ENCODE assay signal across 1 cellular context in genomic region chr13:60463787-60464186, GRCh38.
TF ChIP-seq lines count a peak whose summit lies in the region.

No MANE protein-coding gene starts in this region.

TF ChIP-seq in WTC11, 78 proteins besides CTCF, POLR2A, EP300 and RAD21 (continued from another document):
- TF ChIP-seq, protein P1, sequence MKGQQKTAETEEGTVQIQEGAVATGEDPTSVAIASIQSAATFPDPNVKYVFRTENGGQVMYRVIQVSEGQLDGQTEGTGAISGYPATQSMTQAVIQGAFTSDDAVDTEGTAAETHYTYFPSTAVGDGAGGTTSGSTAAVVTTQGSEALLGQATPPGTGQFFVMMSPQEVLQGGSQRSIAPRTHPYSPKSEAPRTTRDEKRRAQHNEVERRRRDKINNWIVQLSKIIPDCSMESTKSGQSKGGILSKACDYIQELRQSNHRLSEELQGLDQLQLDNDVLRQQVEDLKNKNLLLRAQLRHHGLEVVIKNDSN (CRISPR knock-in tag; IDR thresholded peaks at IDR 0.05) = no peak
- TF ChIP-seq FOXJ3 (CRISPR knock-in tag; IDR thresholded peaks at IDR 0.05; ENCODE audit: borderline replicate concordance) (no peak), ZSCAN18 (CRISPR knock-in tag; IDR thresholded peaks at IDR 0.05) (no peak), ZNF396 (CRISPR knock-in tag; IDR thresholded peaks at IDR 0.05; ENCODE audit: borderline replicate concordance) (no peak), ZBTB21 (CRISPR knock-in tag; IDR thresholded peaks at IDR 0.05; ENCODE audit: borderline replicate concordance) (no peak)
- TF ChIP-seq, protein P2, sequence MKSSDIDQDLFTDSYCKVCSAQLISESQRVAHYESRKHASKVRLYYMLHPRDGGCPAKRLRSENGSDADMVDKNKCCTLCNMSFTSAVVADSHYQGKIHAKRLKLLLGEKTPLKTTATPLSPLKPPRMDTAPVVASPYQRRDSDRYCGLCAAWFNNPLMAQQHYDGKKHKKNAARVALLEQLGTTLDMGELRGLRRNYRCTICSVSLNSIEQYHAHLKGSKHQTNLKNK (CRISPR knock-in tag; IDR thresholded peaks at IDR 0.05) = no peak
